Comparison of ENCODE assay signal across 1 cellular context in genomic region chr5:179697993-179698934, GRCh38.
TF ChIP-seq lines count a peak whose summit lies in the region.

No MANE protein-coding gene starts in this region.

TF ChIP-seq in A549, 52 proteins besides CTCF, POLR2A, EP300 and RAD21 (continued from another document):
- TF ChIP-seq, protein P1, sequence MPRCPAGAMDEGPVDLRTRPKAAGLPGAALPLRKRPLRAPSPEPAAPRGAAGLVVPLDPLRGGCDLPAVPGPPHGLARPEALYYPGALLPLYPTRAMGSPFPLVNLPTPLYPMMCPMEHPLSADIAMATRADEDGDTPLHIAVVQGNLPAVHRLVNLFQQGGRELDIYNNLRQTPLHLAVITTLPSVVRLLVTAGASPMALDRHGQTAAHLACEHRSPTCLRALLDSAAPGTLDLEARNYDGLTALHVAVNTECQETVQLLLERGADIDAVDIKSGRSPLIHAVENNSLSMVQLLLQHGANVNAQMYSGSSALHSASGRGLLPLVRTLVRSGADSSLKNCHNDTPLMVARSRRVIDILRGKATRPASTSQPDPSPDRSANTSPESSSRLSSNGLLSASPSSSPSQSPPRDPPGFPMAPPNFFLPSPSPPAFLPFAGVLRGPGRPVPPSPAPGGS (IDR thresholded peaks at IDR 0.05): peak; percentile 2; the same call in 1 of the 3 replicates
- TF ChIP-seq EHMT2 (IDR thresholded peaks at IDR 0.05; ENCODE audit: low read depth) (no peak), HDAC2 (IDR thresholded peaks at IDR 0.05) (no peak), RFX5 (IDR thresholded peaks at IDR 0.05) (no peak), POLR2AphosphoS2 (conservative IDR thresholded peaks at IDR 0.05; ENCODE audit: low read length) (no peak), HMGXB4 (CRISPR knock-in tag; IDR thresholded peaks at IDR 0.05; ENCODE audit: borderline replicate concordance) (no peak), FOSL2 (IDR thresholded peaks at IDR 0.05) (no peak), FOSL2 (CRISPR knock-in tag; IDR thresholded peaks at IDR 0.05) (0 out of 2 replicates have a peak, but pooled peaks have one; percentile 19), RCOR1 (IDR thresholded peaks at IDR 0.05; ENCODE audit: low read depth, low read length) (no peak), HEYL (CRISPR knock-in tag; IDR thresholded peaks at IDR 0.05) (no peak), HOXA7 (CRISPR knock-in tag; IDR thresholded peaks at IDR 0.05) (peak; percentile 56; the same call in 1 of the 2 replicates), ZFP36 (IDR thresholded peaks at IDR 0.05; ENCODE audit: borderline replicate concordance, partially characterized antibody) (no peak), HOXB13 (CRISPR knock-in tag; IDR thresholded peaks at IDR 0.05; ENCODE audit: low read depth) (no peak), PHF8 (IDR thresholded peaks at IDR 0.05; ENCODE audit: borderline replicate concordance, low read depth) (peak; percentile 89; the same call in 1 of the 2 replicates), CHD4 (IDR thresholded peaks at IDR 0.05; ENCODE audit: borderline replicate concordance) (no peak), CHD2 (IDR thresholded peaks at IDR 0.05; ENCODE audit: low read length, partially characterized antibody) (no peak), EHF (CRISPR knock-in tag; IDR thresholded peaks at IDR 0.05) (no peak), SREBF2 (IDR thresholded peaks at IDR 0.05) (no peak), RNF2 (IDR thresholded peaks at IDR 0.05; ENCODE audit: borderline replicate concordance, low read depth) (no peak), MAX (IDR thresholded peaks at IDR 0.05) (peak; percentile 50; the same call in 1 of the 2 replicates), CBX8 (IDR thresholded peaks at IDR 0.05) (no peak), ZNF302 (CRISPR knock-in tag; IDR thresholded peaks at IDR 0.05) (no peak), TP53 (CRISPR knock-in tag; IDR thresholded peaks at IDR 0.05) (peak; percentile 68), CBX2 (IDR thresholded peaks at IDR 0.05; ENCODE audit: borderline replicate concordance, low read depth) (no peak), ZC3H11A (IDR thresholded peaks at IDR 0.05) (no peak), ZSCAN20 (CRISPR knock-in tag; IDR thresholded peaks at IDR 0.05) (no peak), REST (IDR thresholded peaks at IDR 0.05) (no peak; the same call in 1 of the 2 replicates), NPAS2 (CRISPR knock-in tag; IDR thresholded peaks at IDR 0.05; ENCODE audit: borderline replicate concordance) (no peak), FOSB (CRISPR knock-in tag; IDR thresholded peaks at IDR 0.05) (peak; percentile 24; the same call in 1 of the 2 replicates), ESRRA (IDR thresholded peaks at IDR 0.05; ENCODE audit: borderline replicate concordance, low read length) (no peak), GATA3 (IDR thresholded peaks at IDR 0.05; ENCODE audit: borderline replicate concordance) (no peak), BHLHE40 (IDR thresholded peaks at IDR 0.05; ENCODE audit: low read depth, low read length) (no peak), KDM1A (IDR thresholded peaks at IDR 0.05; ENCODE audit: low read depth) (no peak), CEBPB (IDR thresholded peaks at IDR 0.05) (no peak), USF2 (IDR thresholded peaks at IDR 0.05) (no peak), SMC3 (IDR thresholded peaks at IDR 0.05) (no peak; the same call in 2 of the 3 replicates), ELK1 (IDR thresholded peaks at IDR 0.05; ENCODE audit: low read depth, low read length) (no peak), TFCP2L1 (CRISPR knock-in tag; IDR thresholded peaks at IDR 0.05) (peak; percentile 85; the same call in 1 of the 2 replicates), JUNB (IDR thresholded peaks at IDR 0.05) (no peak), MYC (IDR thresholded peaks at IDR 0.05; ENCODE audit: borderline replicate concordance, low read length) (no peak), NR3C1 (IDR thresholded peaks at IDR 0.05) (no peak), MAZ (IDR thresholded peaks at IDR 0.05; ENCODE audit: borderline replicate concordance, low read depth, low read length) (no peak)
- TF ChIP-seq, protein P2, sequence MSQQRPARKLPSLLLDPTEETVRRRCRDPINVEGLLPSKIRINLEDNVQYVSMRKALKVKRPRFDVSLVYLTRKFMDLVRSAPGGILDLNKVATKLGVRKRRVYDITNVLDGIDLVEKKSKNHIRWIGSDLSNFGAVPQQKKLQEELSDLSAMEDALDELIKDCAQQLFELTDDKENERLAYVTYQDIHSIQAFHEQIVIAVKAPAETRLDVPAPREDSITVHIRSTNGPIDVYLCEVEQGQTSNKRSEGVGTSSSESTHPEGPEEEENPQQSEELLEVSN (IDR thresholded peaks at IDR 0.05; ENCODE audit: borderline replicate concordance, low read depth): 0 out of 2 replicates have a peak, but pooled peaks have one; percentile 31
- TF ChIP-seq, protein P3, sequence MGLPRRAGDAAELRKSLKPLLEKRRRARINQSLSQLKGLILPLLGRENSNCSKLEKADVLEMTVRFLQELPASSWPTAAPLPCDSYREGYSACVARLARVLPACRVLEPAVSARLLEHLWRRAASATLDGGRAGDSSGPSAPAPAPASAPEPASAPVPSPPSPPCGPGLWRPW (IDR thresholded peaks at IDR 0.05): no peak
TF ChIP-seq in A549: peak in this region for 15.
